1 cellular context compared by ENCODE assay signal in genomic region chr2:226559536-226559935, GRCh38.
A peak's percentile ranks its signal among the peaks of the same experiment; 100 is the strongest.
TF ChIP-seq lines count a peak whose summit lies in the region.

No MANE protein-coding gene starts in this region.

TF ChIP-seq in HepG2, 621 proteins besides CTCF, POLR2A, EP300 and RAD21 (continued from another document and continues in another):
- TF ChIP-seq MNT (IDR thresholded peaks at IDR 0.05) (no peak), MED13 (CRISPR knock-in tag; IDR thresholded peaks at IDR 0.05) (peak; percentile 34; the same call in 1 of the 2 replicates), ZNF800 (CRISPR knock-in tag; IDR thresholded peaks at IDR 0.05) (peak; percentile 40; the same call in 1 of the 2 replicates), NFE2 (CRISPR knock-in tag; IDR thresholded peaks at IDR 0.05) (no peak), PBX3 (CRISPR knock-in tag; IDR thresholded peaks at IDR 0.05; ENCODE audit: borderline replicate concordance) (no peak), CEBPZ (IDR thresholded peaks at IDR 0.05; ENCODE audit: low read length) (no peak), TBX3 (IDR thresholded peaks at IDR 0.05; ENCODE audit: borderline replicate concordance) (peak; percentile 94), PCBP1 (IDR thresholded peaks at IDR 0.05; ENCODE audit: borderline replicate concordance, low read depth, low read length) (no peak), THAP8 (CRISPR knock-in tag; IDR thresholded peaks at IDR 0.05; ENCODE audit: borderline replicate concordance) (no peak), ZNF678 (CRISPR knock-in tag; IDR thresholded peaks at IDR 0.05) (no peak), SUZ12 (IDR thresholded peaks at IDR 0.05; ENCODE audit: low read depth, low read length) (no peak), HIC2 (CRISPR knock-in tag; IDR thresholded peaks at IDR 0.05; ENCODE audit: low read depth) (no peak), ZNF775 (CRISPR knock-in tag; IDR thresholded peaks at IDR 0.05; ENCODE audit: borderline replicate concordance) (no peak), ZNF558 (CRISPR knock-in tag; IDR thresholded peaks at IDR 0.05; ENCODE audit: borderline replicate concordance) (no peak), SRY (CRISPR knock-in tag; IDR thresholded peaks at IDR 0.05) (no peak), POLR2AphosphoS5 (IDR thresholded peaks at IDR 0.05; ENCODE audit: low read depth, low read length) (no peak), ZNF710 (CRISPR knock-in tag; IDR thresholded peaks at IDR 0.05; ENCODE audit: borderline replicate concordance) (peak; percentile 92), YEATS2 (CRISPR knock-in tag; IDR thresholded peaks at IDR 0.05; ENCODE audit: borderline replicate concordance) (peak; percentile 76; the same call in 1 of the 2 replicates), ZNF879 (CRISPR knock-in tag; IDR thresholded peaks at IDR 0.05) (no peak), FOXM1 (CRISPR knock-in tag; IDR thresholded peaks at IDR 0.05) (no peak), ZNF33A (CRISPR knock-in tag; IDR thresholded peaks at IDR 0.05; ENCODE audit: borderline replicate concordance) (peak; percentile 62; the same call in 1 of the 2 replicates), HMGXB3 (CRISPR knock-in tag; IDR thresholded peaks at IDR 0.05; ENCODE audit: borderline replicate concordance) (peak; percentile 86; the same call in 1 of the 2 replicates), ZNF850 (CRISPR knock-in tag; conservative IDR thresholded peaks at IDR 0.05) (no peak), BRF2 (CRISPR knock-in tag; IDR thresholded peaks at IDR 0.05) (no peak), SAFB2 (CRISPR knock-in tag; IDR thresholded peaks at IDR 0.05; ENCODE audit: borderline replicate concordance, low read depth) (no peak), STAG1 (CRISPR knock-in tag; IDR thresholded peaks at IDR 0.05) (peak; percentile 51), YY1 (IDR thresholded peaks at IDR 0.05; ENCODE audit: insufficient read depth, insufficient replicate concordance, low read depth, low read length) (peak; percentile 37), MIER3 (CRISPR knock-in tag; IDR thresholded peaks at IDR 0.05; ENCODE audit: borderline replicate concordance) (peak; percentile 95; the same call in 1 of the 2 replicates), TRIM24 (CRISPR knock-in tag; IDR thresholded peaks at IDR 0.05) (peak; percentile 93), GPN1 (CRISPR knock-in tag; IDR thresholded peaks at IDR 0.05; ENCODE audit: borderline replicate concordance) (no peak), HDAC6 (IDR thresholded peaks at IDR 0.05; ENCODE audit: low read depth, low read length) (no peak), ZNF660 (CRISPR knock-in tag; IDR thresholded peaks at IDR 0.05; ENCODE audit: borderline replicate concordance, low read depth) (no peak), ZNF354B (CRISPR knock-in tag; IDR thresholded peaks at IDR 0.05) (no peak), MYNN (CRISPR knock-in tag; IDR thresholded peaks at IDR 0.05; ENCODE audit: low read depth) (peak; percentile 96; the same call in 1 of the 2 replicates), CHD4 (IDR thresholded peaks at IDR 0.05; ENCODE audit: borderline replicate concordance, low read length) (peak; percentile 80; the same call in 1 of the 2 replicates), REXO4 (CRISPR knock-in tag; IDR thresholded peaks at IDR 0.05; ENCODE audit: borderline replicate concordance) (no peak), PLRG1 (conservative IDR thresholded peaks at IDR 0.05) (no peak), ZSCAN25 (CRISPR knock-in tag; IDR thresholded peaks at IDR 0.05) (no peak), MLX (CRISPR knock-in tag; IDR thresholded peaks at IDR 0.05) (peak; percentile 88; the same call in 1 of the 2 replicates)
